8 cellular contexts compared by ENCODE assay signal in genomic region chr16:23863511-23864422, GRCh38. TPM values are rescaled to one million over a fixed set of nuclear protein-coding genes. Genes with fewer than 3 reads are reported as not detected.
DNase-seq lines count a peak whose midpoint lies in the region; ATAC-seq and TF ChIP-seq lines count a peak whose summit lies in the region.

No MANE protein-coding gene starts in this region.

- H3K27ac Mint-ChIP-seq in IgD-negative memory B cell (peak overlapping the region; percentile 96 to 99 (median 96)), MCF 10A (ENCODE audit: low read depth, unreplicated experiment) (no peak overlapping the region), H9 (no peak overlapping the region)

- in situ Hi-C loops in mammary epithelial cell (cut with MboI; ENCODE audit: low sequenced_read_pairs in 2 of 2): no loop called here

- H3K23ac ChIP-seq in H9 (ENCODE audit: insufficient read length, low read depth, low read length): no peak overlapping the region

- H3K36me3 ChIP-seq in colonic mucosa: no peaks in the 10 kb centered on the region
- no peaks in the 10 kb centered on the region for H3K36me3 ChIP-seq in mammary epithelial cell (ENCODE audit: insufficient read depth, low read length)

- intact Hi-C loops in colonic mucosa (cut with DNase I) (no loop called here), MCF 10A (cut with micrococcal nuclease) (no loop called here), mammary epithelial cell (cut with micrococcal nuclease) (no loop called here)

- H3K4me1 Mint-ChIP-seq in IgD-negative memory B cell (peaks cover 66 to 83% (median 75%) of the 10 kb centered on the region in 3 donors), MCF 10A (ENCODE audit: insufficient read depth, unreplicated experiment) (no peaks in the 10 kb centered on the region), H9 (peaks cover 13 to 20% of the 10 kb centered on the region in 2 experiments)

- H3K4me3 Mint-ChIP-seq in IgD-negative memory B cell (peak overlapping the region; percentile 84 to 97 (median 94)), MCF 10A (ENCODE audit: unreplicated experiment) (no peak overlapping the region), H9 (no peak overlapping the region)

- no peak overlapping the region for H2BK12ac ChIP-seq in H9 (ENCODE audit: insufficient read length, low read depth, low read length)

- no peaks in the 10 kb centered on the region for H3K9me3 Mint-ChIP-seq in IgD-negative memory B cell
- no peaks in the 10 kb centered on the region for H3K9me3 Mint-ChIP-seq in MCF 10A (ENCODE audit: unreplicated experiment)
- H3K9me3 Mint-ChIP-seq in H9: no peaks in the 10 kb centered on the region; a peak in 1 of 5 replicates

- DNase-seq in GM12865 (ENCODE audit: low read depth): peak; percentile 85
- peak; percentile 26 for DNase-seq in colonic mucosa
- DNase-seq in MCF 10A (ENCODE audit: unreplicated experiment): no peak
- no peak for DNase-seq in mammary epithelial cell
- DNase-seq in NCI-H1417 (lab: John Stamatoyannopoulos, UW): no peak
- DNase-seq in H9: no peak

- H3K14ac ChIP-seq in H9 (ENCODE audit: insufficient read depth, low read length): no peak overlapping the region

- H3K18ac ChIP-seq in H9 (ENCODE audit: insufficient read length, low read depth, low read length): no peak overlapping the region

- H4K91ac ChIP-seq in H9 (ENCODE audit: insufficient read length, low read depth, low read length): no peak overlapping the region

- WGBS in mammary epithelial cell (ENCODE audit: low coverage, missing lambda C conversion rate): 46% methylated on average over 12 of the region's 12 CpGs
- no CpG with 5 or more reads among the region's 12 CpGs for WGBS in H9 (ENCODE audit: extremely low coverage, insufficient read length, low lambda C conversion rate)

- H3K27me3 Mint-ChIP-seq in IgD-negative memory B cell (peaks cover 1% of the 10 kb centered on the region), MCF 10A (ENCODE audit: insufficient read depth, unreplicated experiment) (peaks cover 42% of the 10 kb centered on the region), H9 (ENCODE audit: low read depth) (peaks cover 96% of the 10 kb centered on the region)

- H2BK5ac ChIP-seq in H9 (ENCODE audit: insufficient read length, low read length): no peak overlapping the region

- no peak overlapping the region for H2AFZ ChIP-seq in mammary epithelial cell (ENCODE audit: low read depth, low read length)
- no peak overlapping the region for H2AFZ ChIP-seq in H9 (ENCODE audit: low read length)

- peak overlapping the region; percentile 56 for H3K27ac ChIP-seq in colonic mucosa
- H3K27ac ChIP-seq in mammary epithelial cell (ENCODE audit: insufficient read depth, low read depth, low read length): no peak overlapping the region
- no peak overlapping the region for H3K27ac ChIP-seq in H9 (ENCODE audit: insufficient read length, low read depth, low read length)

- no peak overlapping the region for H3K56ac ChIP-seq in H9 (ENCODE audit: insufficient read length, low read depth, low read length)

- no peak overlapping the region for H2BK15ac ChIP-seq in H9 (ENCODE audit: low read depth, low read length)

- H3K9me3 ChIP-seq in colonic mucosa (no peaks in the 10 kb centered on the region), mammary epithelial cell (replicated peaks; ENCODE audit: insufficient read depth, low read length) (no peaks in the 10 kb centered on the region), H9 (ENCODE audit: control insufficient read depth, low read depth, low read length) (no peaks in the 10 kb centered on the region)

- no peak for TF ChIP-seq CTCF in GM12865 (IDR thresholded peaks at IDR 0.05; ENCODE audit: insufficient read depth, low read depth, low read length, missing control alignments)
- TF ChIP-seq CTCF in colonic mucosa (IDR thresholded peaks at IDR 0.05): no peak
- no peak for TF ChIP-seq CTCF in MCF 10A (IDR thresholded peaks at IDR 0.05; ENCODE audit: unreplicated experiment)
- TF ChIP-seq CTCF in mammary epithelial cell (conservative IDR thresholded peaks at IDR 0.05 in 1 of 2, IDR thresholded peaks at IDR 0.05 in 1 of 2; ENCODE audit: extremely low read depth in 1 of 2, insufficient read depth in 1 of 2, low read depth in 1 of 2, low read length in 2 of 2): no peak
- no peak for TF ChIP-seq CTCF in H9 (conservative IDR thresholded peaks at IDR 0.05)

- H3K4me2 ChIP-seq in mammary epithelial cell (ENCODE audit: insufficient read depth, low read depth, low read length): no peak overlapping the region
- H3K4me2 ChIP-seq in H9 (ENCODE audit: insufficient read depth, insufficient read length, low read length): no peak overlapping the region

- CTCF ChIA-PET in MCF 10A (lab: Yijun Ruan, JAX) (interaction anchor here (0.5 to 1.1 kb wide), 4 partner anchors 60 to 1395 kb away, joined by 3 read pairs; no protein-coding TSS in a partner anchor), mammary epithelial cell (lab: Charles Lee; ENCODE audit: low non-redundant PET) (interaction anchor here (0.7 kb wide), 1 partner anchor 1067 kb away, joined by 3 read pairs; no protein-coding TSS in a partner anchor)

- no peaks in the 10 kb centered on the region for H4K20me1 ChIP-seq in mammary epithelial cell (ENCODE audit: insufficient read depth, low read length)
- no peaks in the 10 kb centered on the region for H4K20me1 ChIP-seq in H9 (ENCODE audit: control insufficient read depth, insufficient read depth, insufficient read length)

- no peaks in the 10 kb centered on the region for H3K79me2 ChIP-seq in mammary epithelial cell (ENCODE audit: insufficient read depth, low read length)
- no peaks in the 10 kb centered on the region for H3K79me2 ChIP-seq in H9 (ENCODE audit: insufficient read depth, low read length)

- H3K9ac ChIP-seq in colonic mucosa (ENCODE audit: low read depth in 2 of 2, low read length in 2 of 2): no peak overlapping the region
- H3K9ac ChIP-seq in mammary epithelial cell (ENCODE audit: insufficient read depth, low read length): no peak overlapping the region
- H3K9ac ChIP-seq in H9 (ENCODE audit: extremely low read depth, insufficient read length, low read length): no peak overlapping the region

- no peak overlapping the region for H2BK20ac ChIP-seq in H9 (ENCODE audit: low read depth, low read length, poor library complexity, severe bottlenecking)

- H3K79me1 ChIP-seq in H9 (ENCODE audit: insufficient read depth, low read depth, low read length, poor library complexity, severe bottlenecking): no peaks in the 10 kb centered on the region

- H4K8ac ChIP-seq in H9 (replicated peaks; ENCODE audit: insufficient read length, low read depth, low read length): no peak overlapping the region

- H3K36me3 Mint-ChIP-seq in IgD-negative memory B cell: peaks cover 9% of the 10 kb centered on the region
- no peaks in the 10 kb centered on the region for H3K36me3 Mint-ChIP-seq in MCF 10A (ENCODE audit: insufficient read depth, unreplicated experiment)
- H3K36me3 Mint-ChIP-seq in H9 (ENCODE audit: insufficient read depth in 1 of 3, low read depth in 3 of 3): no peaks in the 10 kb centered on the region

- H3T11ph ChIP-seq in H9 (ENCODE audit: low read length): no peak overlapping the region

- no peak overlapping the region for H4K5ac ChIP-seq in H9 (ENCODE audit: insufficient read length, low read depth, low read length)

- peak overlapping the region; percentile 51 for H3K4me3 ChIP-seq in GM12865 (ENCODE audit: low read depth, low read length)
- H3K4me3 ChIP-seq in colonic mucosa: peak overlapping the region; percentile 1
- H3K4me3 ChIP-seq in mammary epithelial cell (replicated peaks in 1 of 3; ENCODE audit: insufficient read depth in 1 of 3, low read depth in 2 of 3, low read length in 3 of 3): no peak overlapping the region

- POLR2A ChIA-PET in MCF 10A (lab: Yijun Ruan, JAX): no interaction called here

- no peak overlapping the region for H2AK5ac ChIP-seq in H9 (ENCODE audit: insufficient read length, low read length)

- no peak overlapping the region for H3K4ac ChIP-seq in H9 (ENCODE audit: low read depth, low read length)

- H3K27me3 ChIP-seq in colonic mucosa (no peaks in the 10 kb centered on the region), mammary epithelial cell (ENCODE audit: insufficient read depth, low read length) (peaks cover 2% of the 10 kb centered on the region), H9 (ENCODE audit: insufficient read depth, low read length) (peaks cover 20% of the 10 kb centered on the region; the same call in 1 of the 2 replicates)

- BruUV-seq in MCF 10A (replicated peaks; lab: Mats Ljungman, UMichigan) (no TSS peak), mammary epithelial cell (replicated peaks; lab: Mats Ljungman, UMichigan) (no TSS peak)

- dilution Hi-C loops in mammary epithelial cell (cut with HindIII; ENCODE audit: low sequenced_read_pairs): loop anchor here (5.0 kb wide), 1 partner anchor 106 kb away; the partner anchor contains the start of gene CHP2

- no peaks in the 10 kb centered on the region for H3K23me2 ChIP-seq in H9 (ENCODE audit: insufficient read length, low read depth, low read length, poor library complexity, severe bottlenecking)

- no peaks in the 10 kb centered on the region for H3K4me1 ChIP-seq in colonic mucosa
- no peaks in the 10 kb centered on the region for H3K4me1 ChIP-seq in mammary epithelial cell (ENCODE audit: insufficient read depth, low read length)
- no peaks in the 10 kb centered on the region; the same call in 1 of the 2 replicates for H3K4me1 ChIP-seq in H9 (ENCODE audit: insufficient read depth, low read length)

- peak; percentile 83 for ATAC-seq in GM21423 (IDR thresholded peaks at IDR 0.05; ENCODE audit: unreplicated experiment)

- H2BK120ac ChIP-seq in H9 (ENCODE audit: low read depth, low read length, poor library complexity, severe bottlenecking): no peak overlapping the region

RNA-seq across cellular contexts. Expression of gene PRKCB, which starts 28.0 kb away (rescaled TPM):
- 181 TPM for polyA plus RNA-seq in IgD-negative memory B cell
- total RNA-seq in colonic mucosa: 10 to 100 TPM in 1 of 2 donors, 1 to 10 TPM in 1; 2.5 to 10.7 TPM
- not detected in 2 replicates for total RNA-seq in MCF 10A (2022)
- not detected for total RNA-seq in mammary epithelial cell
- polyA plus RNA-seq in mammary epithelial cell: not detected
- polyA minus RNA-seq in mammary epithelial cell: not detected
- total RNA-seq in H9 (2021): 7.0 and 7.7 TPM in 2 replicates

Comparison
In these comparisons a context has a peak if more than half of its experiments do, and no peak if none do; other contexts are left out.
1. DNase-seq: peak in GM12865 (single experiment) and colonic mucosa (single experiment); none in MCF 10A (single experiment), mammary epithelial cell (single experiment), NCI-H1417 (0 of 3) and H9 (single experiment).
2. H3K4me3 ChIP-seq: peak in GM12865 (single experiment) and colonic mucosa (single experiment); none in mammary epithelial cell (0 of 3).
3. H3K27ac Mint-ChIP-seq: peak in IgD-negative memory B cell (3 of 3); none in MCF 10A (single experiment) and H9 (0 of 3).
4. H3K4me3 Mint-ChIP-seq: peak in IgD-negative memory B cell (4 of 4); none in MCF 10A (single experiment) and H9 (0 of 2).